Comparison of ENCODE assay signal across 1 cellular context in the genomic region with DNA sequence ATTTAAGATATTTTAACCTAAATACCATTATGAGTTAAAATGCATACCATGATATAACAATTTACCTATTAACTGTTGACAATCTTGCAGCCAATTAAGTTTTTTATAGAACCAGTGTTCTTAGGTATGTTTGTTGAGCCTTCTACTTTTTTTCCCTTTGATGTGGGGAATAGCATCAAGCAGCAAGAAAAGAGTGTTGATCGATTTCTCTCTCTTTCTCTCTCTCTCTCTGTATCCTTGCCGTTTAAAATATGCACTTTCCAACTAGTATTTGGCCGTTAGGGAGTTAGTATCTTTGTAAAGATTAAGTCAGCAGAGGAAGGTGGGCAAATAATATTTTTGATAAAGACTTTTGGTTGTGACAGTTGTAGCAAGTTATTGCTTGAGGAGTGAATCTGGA.
TF ChIP-seq lines count a peak whose summit lies in the region.

No MANE protein-coding gene starts in this region.

TF ChIP-seq in WTC11, 78 proteins besides CTCF, POLR2A, EP300 and RAD21 (continued from another document):
- TF ChIP-seq, protein P1, sequence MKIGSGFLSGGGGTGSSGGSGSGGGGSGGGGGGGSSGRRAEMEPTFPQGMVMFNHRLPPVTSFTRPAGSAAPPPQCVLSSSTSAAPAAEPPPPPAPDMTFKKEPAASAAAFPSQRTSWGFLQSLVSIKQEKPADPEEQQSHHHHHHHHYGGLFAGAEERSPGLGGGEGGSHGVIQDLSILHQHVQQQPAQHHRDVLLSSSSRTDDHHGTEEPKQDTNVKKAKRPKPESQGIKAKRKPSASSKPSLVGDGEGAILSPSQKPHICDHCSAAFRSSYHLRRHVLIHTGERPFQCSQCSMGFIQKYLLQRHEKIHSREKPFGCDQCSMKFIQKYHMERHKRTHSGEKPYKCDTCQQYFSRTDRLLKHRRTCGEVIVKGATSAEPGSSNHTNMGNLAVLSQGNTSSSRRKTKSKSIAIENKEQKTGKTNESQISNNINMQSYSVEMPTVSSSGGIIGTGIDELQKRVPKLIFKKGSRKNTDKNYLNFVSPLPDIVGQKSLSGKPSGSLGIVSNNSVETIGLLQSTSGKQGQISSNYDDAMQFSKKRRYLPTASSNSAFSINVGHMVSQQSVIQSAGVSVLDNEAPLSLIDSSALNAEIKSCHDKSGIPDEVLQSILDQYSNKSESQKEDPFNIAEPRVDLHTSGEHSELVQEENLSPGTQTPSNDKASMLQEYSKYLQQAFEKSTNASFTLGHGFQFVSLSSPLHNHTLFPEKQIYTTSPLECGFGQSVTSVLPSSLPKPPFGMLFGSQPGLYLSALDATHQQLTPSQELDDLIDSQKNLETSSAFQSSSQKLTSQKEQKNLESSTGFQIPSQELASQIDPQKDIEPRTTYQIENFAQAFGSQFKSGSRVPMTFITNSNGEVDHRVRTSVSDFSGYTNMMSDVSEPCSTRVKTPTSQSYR (CRISPR knock-in tag; IDR thresholded peaks at IDR 0.05): no peak
- TF ChIP-seq, protein P2, sequence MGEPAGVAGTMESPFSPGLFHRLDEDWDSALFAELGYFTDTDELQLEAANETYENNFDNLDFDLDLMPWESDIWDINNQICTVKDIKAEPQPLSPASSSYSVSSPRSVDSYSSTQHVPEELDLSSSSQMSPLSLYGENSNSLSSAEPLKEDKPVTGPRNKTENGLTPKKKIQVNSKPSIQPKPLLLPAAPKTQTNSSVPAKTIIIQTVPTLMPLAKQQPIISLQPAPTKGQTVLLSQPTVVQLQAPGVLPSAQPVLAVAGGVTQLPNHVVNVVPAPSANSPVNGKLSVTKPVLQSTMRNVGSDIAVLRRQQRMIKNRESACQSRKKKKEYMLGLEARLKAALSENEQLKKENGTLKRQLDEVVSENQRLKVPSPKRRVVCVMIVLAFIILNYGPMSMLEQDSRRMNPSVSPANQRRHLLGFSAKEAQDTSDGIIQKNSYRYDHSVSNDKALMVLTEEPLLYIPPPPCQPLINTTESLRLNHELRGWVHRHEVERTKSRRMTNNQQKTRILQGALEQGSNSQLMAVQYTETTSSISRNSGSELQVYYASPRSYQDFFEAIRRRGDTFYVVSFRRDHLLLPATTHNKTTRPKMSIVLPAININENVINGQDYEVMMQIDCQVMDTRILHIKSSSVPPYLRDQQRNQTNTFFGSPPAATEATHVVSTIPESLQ (CRISPR knock-in tag; IDR thresholded peaks at IDR 0.05): no peak
TF ChIP-seq in WTC11: peak in this region for 0.
